ENCODE assay signal across 8 cellular contexts in the genomic region with DNA sequence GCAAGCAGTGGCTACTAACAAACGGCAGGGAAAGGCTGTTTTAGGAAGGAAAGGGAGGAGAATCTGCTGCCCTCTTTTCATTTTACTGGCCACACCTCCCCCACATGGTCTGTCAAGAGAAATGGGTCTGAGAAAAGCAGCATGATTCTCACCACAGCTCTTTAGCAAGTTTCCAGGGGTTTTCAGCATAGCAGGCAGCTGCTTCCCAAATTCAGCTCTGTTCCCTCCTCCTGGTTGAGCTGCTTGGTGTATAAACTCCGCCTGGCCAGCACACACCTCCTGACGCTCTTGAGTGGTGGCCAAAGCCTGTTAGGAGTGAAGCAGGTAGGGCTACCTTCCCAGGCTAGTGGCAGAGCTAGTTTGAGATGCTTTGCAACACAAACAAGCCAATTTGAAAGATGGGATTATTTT.
DNase-seq lines count a peak whose midpoint lies in the region; ATAC-seq, FAIRE-seq and TF ChIP-seq lines count a peak whose summit lies in the region.

No MANE protein-coding gene starts in this region.

- TF ChIP-seq CTCF in lung (IDR thresholded peaks at IDR 0.05; ENCODE audit: control extremely low read depth, extremely low read depth) (no peak), upper lobe of right lung (IDR thresholded peaks at IDR 0.05) (no peak)

- ATAC-seq in lung (ENCODE audit: insufficient read depth, low FRiP score) (no peak), upper lobe of right lung (peak; percentile 88), HG03196 (IDR thresholded peaks at IDR 0.05; ENCODE audit: unreplicated experiment) (no peak)

- H3K9me3 ChIP-seq in duodenal mucosa (ENCODE audit: control insufficient read depth in 1 of 2, low read length in 2 of 2) (no peaks in the 10 kb centered on the region), lung (ENCODE audit: control insufficient read depth in 2 of 2, insufficient read depth in 1 of 2, low read length in 1 of 2) (no peaks in the 10 kb centered on the region), upper lobe of right lung (no peaks in the 10 kb centered on the region)

- H3K4me3 ChIP-seq in duodenal mucosa (ENCODE audit: low read depth in 1 of 2, low read length in 2 of 2) (peak overlapping the region; percentile 66 to 68), lung (peak overlapping the region; percentile 31), upper lobe of right lung (peak overlapping the region; percentile 46)

- H3K36me3 ChIP-seq in duodenal mucosa (ENCODE audit: control insufficient read depth in 1 of 2, insufficient read depth in 2 of 2, low read length in 2 of 2) (no peaks in the 10 kb centered on the region), lung (ENCODE audit: control insufficient read depth in 2 of 2, insufficient read depth in 2 of 2, low read length in 2 of 2) (no peaks in the 10 kb centered on the region), upper lobe of right lung (no peaks in the 10 kb centered on the region)

- 2 to 7% methylated on average over 3 of the region's 3 CpGs for WGBS in lung, 2 donors

- FAIRE-seq in urothelium cell line (lab: Jason Lieb, UNC): no peak

- no peak overlapping the region for H3K9ac ChIP-seq in duodenal mucosa (ENCODE audit: low read depth in 1 of 2, low read length in 2 of 2)

- H3K27me3 ChIP-seq in duodenal mucosa (ENCODE audit: control insufficient read depth in 1 of 2, insufficient read depth in 2 of 2, low read length in 2 of 2) (peaks cover 0 to 9% of the 10 kb centered on the region in 2 donors), lung (ENCODE audit: control insufficient read depth, insufficient read depth) (no peaks in the 10 kb centered on the region), upper lobe of right lung (no peaks in the 10 kb centered on the region)

- DNase-seq in NCI-H187 (lab: John Stamatoyannopoulos, UW) (peak; percentile 14), NCI-H187 treated with DMSO at 0.1 percent for 48 hours (lab: John Stamatoyannopoulos, UW) (no peak), lung (ENCODE audit: low spot score) (peak; percentile 36), upper lobe of right lung (peak; percentile 67), urothelium cell line (ENCODE audit: low spot score) (no peak)
- no peak for DNase-seq in stimulated activated CD4-positive, alpha-beta T cell treated with anti-CD3 and anti-CD28 coated beads, Interleukin-2, amount 100 ng/mL, for 24 hours

- intact Hi-C loops in upper lobe of right lung (cut with DNase I): no loop called here

- peaks cover 0 to 4% of the 10 kb centered on the region in 2 donors for H3K4me1 ChIP-seq in duodenal mucosa (ENCODE audit: control insufficient read depth in 1 of 2, insufficient read depth in 2 of 2, low read length in 2 of 2)
- H3K4me1 ChIP-seq in lung (ENCODE audit: control insufficient read depth in 2 of 2, insufficient read depth in 2 of 2, low read length in 2 of 2): peaks cover 0 to 2% of the 10 kb centered on the region in 2 donors
- peaks cover 9% of the 10 kb centered on the region for H3K4me1 ChIP-seq in upper lobe of right lung

- H3K27ac ChIP-seq in duodenal mucosa (ENCODE audit: low read depth, low read length): no peak overlapping the region
- H3K27ac ChIP-seq in lung (ENCODE audit: low read depth in 1 of 2, low read length in 1 of 2): peak overlapping the region in 1 of 2 donors; percentile 47
- H3K27ac ChIP-seq in upper lobe of right lung: no peak overlapping the region

Comparison
In these comparisons a context has a peak if more than half of its experiments do, and no peak if none do; other contexts are left out.
1. DNase-seq: peak in NCI-H187 (2 of 2), lung (single experiment) and upper lobe of right lung (single experiment); none in NCI-H187 treated with DMSO at 0.1 percent for 48 hours (single experiment), urothelium cell line (single experiment) and stimulated activated CD4-positive, alpha-beta T cell treated with anti-CD3 and anti-CD28 coated beads, Interleukin-2, amount 100 ng/mL, for 24 hours (0 of 2).
2. Peak in every context shown above with its lines, with median percentiles within 50 percentile points of each other: H3K4me3 ChIP-seq.